Comparison of ENCODE assay signal across 21 cellular contexts in the genomic region with DNA sequence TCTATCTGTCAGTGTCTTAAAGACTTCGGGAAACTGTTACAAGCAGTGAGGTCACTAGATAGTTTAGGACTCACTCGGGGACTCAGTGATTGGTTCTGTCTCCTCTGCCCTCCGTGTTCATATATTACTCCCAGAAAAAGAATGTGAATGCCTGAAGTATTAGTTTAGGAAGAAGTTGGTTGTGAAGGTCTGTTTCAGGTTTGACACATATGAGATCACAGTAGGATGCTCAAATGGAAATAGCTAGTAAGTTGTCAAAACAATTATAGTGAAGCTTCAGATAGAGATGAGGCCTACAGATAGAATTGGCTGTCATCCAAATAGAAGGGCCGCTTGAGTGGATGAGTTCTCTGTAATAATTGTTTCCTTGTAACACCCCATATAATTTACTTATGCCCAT.
A peak's percentile ranks its signal among the peaks of the same experiment; 100 is the strongest.
DNase-seq lines count a peak whose midpoint lies in the region; ATAC-seq and TF ChIP-seq lines count a peak whose summit lies in the region.
"Had no signal": no experiment of that assay in that cellular context is flagged by ENCODE, and none has a peak within 500 bp of the region (broad histone marks: within the 10 kb centered on the region; RNA-seq: fewer than 3 reads in every experiment).

No MANE protein-coding gene starts in this region.

- H3K9me3 ChIP-seq in adipocyte (ENCODE audit: control insufficient read depth, low read length): no peaks in the 10 kb centered on the region
- H3K9me3 ChIP-seq in upper lobe of right lung: peaks cover 5% of the 10 kb centered on the region
- no peaks in the 10 kb centered on the region for H3K9me3 ChIP-seq in neuronal stem cell (replicated peaks in 1 of 2; ENCODE audit: control insufficient read depth in 2 of 2, insufficient read depth in 1 of 2, low read depth in 1 of 2, low read length in 2 of 2)

- H4K8ac ChIP-seq in neuronal stem cell (ENCODE audit: low read depth, low read length): no peak overlapping the region

- no peak overlapping the region for H3K18ac ChIP-seq in neuronal stem cell (ENCODE audit: low read length)

- TF ChIP-seq RAD21 in Ishikawa (IDR thresholded peaks at IDR 0.05; ENCODE audit: low read depth): no peak

- TF ChIP-seq EP300 in Ishikawa (IDR thresholded peaks at IDR 0.05; ENCODE audit: borderline replicate concordance): no peak

- H3K27me3 ChIP-seq in adipocyte (replicated peaks; ENCODE audit: control insufficient read depth, insufficient read depth, low read length) (no peaks in the 10 kb centered on the region), upper lobe of right lung (no peaks in the 10 kb centered on the region), neuronal stem cell (ENCODE audit: control insufficient read depth in 3 of 3, insufficient read depth in 3 of 3, low read depth in 1 of 3, low read length in 3 of 3) (no peaks in the 10 kb centered on the region)
- H3K27me3 ChIP-seq: breast epithelium, tibial artery had no signal

- H3K27ac ChIP-seq in upper lobe of right lung (no peak overlapping the region), neuronal stem cell (replicated peaks; ENCODE audit: low read length) (no peak overlapping the region)
- H3K27ac ChIP-seq: breast epithelium, PC-9, tibial artery had no signal

- H2BK12ac ChIP-seq in neuronal stem cell (ENCODE audit: low read length): no peak overlapping the region

- H3K23ac ChIP-seq in neuronal stem cell (ENCODE audit: low read depth, low read length, poor library complexity): no peak overlapping the region

- no peak overlapping the region for H4K91ac ChIP-seq in neuronal stem cell (ENCODE audit: low read depth, low read length, poor library complexity)

- H3K79me1 ChIP-seq in neuronal stem cell (ENCODE audit: low read depth, low read length): no peaks in the 10 kb centered on the region

- H2AFZ ChIP-seq in neuronal stem cell (ENCODE audit: low read length): no peak overlapping the region
- H2AFZ ChIP-seq: PC-9 had no signal

- H3K14ac ChIP-seq in neuronal stem cell (ENCODE audit: low read length): no peak overlapping the region

- H3K4ac ChIP-seq in neuronal stem cell (ENCODE audit: low read length): no peak overlapping the region

- ATAC-seq in upper lobe of right lung (no peak), HG03108 (IDR thresholded peaks at IDR 0.05; ENCODE audit: unreplicated experiment) (no peak)
- ATAC-seq: HCT116; stimulated activated effector memory CD8-positive, alpha-beta T cell treated with anti-CD3 and anti-CD28 coated beads, Interleukin-12 subunit alpha, Interleukin-12 subunit beta, amount 100 ng/mL, for 72 hours had no signal

- no peak for TF ChIP-seq CTCF in upper lobe of right lung (IDR thresholded peaks at IDR 0.05)

- intact Hi-C loops in upper lobe of right lung (cut with DNase I): no loop called here

- no peak overlapping the region for H2AK5ac ChIP-seq in neuronal stem cell (ENCODE audit: low read depth, low read length)

- H3K36me3 ChIP-seq in adipocyte (ENCODE audit: control insufficient read depth, insufficient read depth, low read length, severe bottlenecking) (no peaks in the 10 kb centered on the region), upper lobe of right lung (no peaks in the 10 kb centered on the region), neuronal stem cell (replicated peaks in 1 of 2; ENCODE audit: control insufficient read depth in 2 of 2, insufficient read depth in 2 of 2, low read length in 2 of 2) (no peaks in the 10 kb centered on the region)
- H3K36me3 ChIP-seq: breast epithelium, tibial artery had no signal

- no peak overlapping the region for H3K9ac ChIP-seq in adipocyte (ENCODE audit: low read length)
- no peak overlapping the region for H3K9ac ChIP-seq in neuronal stem cell (ENCODE audit: low read depth, low read length, poor library complexity)

- WGBS in neuronal stem cell (ENCODE audit: extremely low coverage in 2 of 2, insufficient read length in 2 of 2, insufficient replicate concordance in 1 of 2), 2 donors: no CpG with 5 or more reads among the region's 4 CpGs

- H3K4me3 ChIP-seq in adipocyte (ENCODE audit: low read length): peak overlapping the region; percentile 28
- no peak overlapping the region for H3K4me3 ChIP-seq in upper lobe of right lung
- no peak overlapping the region for H3K4me3 ChIP-seq in neuronal stem cell (ENCODE audit: low read length in 2 of 2)
- H3K4me3 ChIP-seq: breast epithelium, PC-9, tibial artery had no signal

- no peak overlapping the region for H2BK15ac ChIP-seq in neuronal stem cell (ENCODE audit: low read length)

- no peak overlapping the region for H3K4me2 ChIP-seq in neuronal stem cell (ENCODE audit: insufficient read depth, low read length, poor library complexity, severe bottlenecking)
- H3K4me2 ChIP-seq: PC-9 had no signal

- H2BK5ac ChIP-seq in neuronal stem cell (ENCODE audit: low read length): no peak overlapping the region

- DNase-seq in COLO668 (lab: John Stamatoyannopoulos, UW; ENCODE audit: unreplicated experiment) (peak; percentile 5), adipocyte (ENCODE audit: low read depth) (peak; percentile 58), hepatic stellate cell (ENCODE audit: low spot score) (peak; percentile 59), upper lobe of right lung (no peak), neuronal stem cell (ENCODE audit: low spot score) (no peak), epidermal melanocyte (ENCODE audit: insufficient read length, low spot score) (no peak)
- DNase-seq: activated CD4-positive, alpha-beta T cell treated with anti-CD3 and anti-CD28 coated beads, Interleukin-2, amount 10 ng/mL, durations not matched to agents 7 days and 5 days; activated T-cell treated with anti-CD3 and anti-CD28 coated beads, Interleukin-2, amount 50 U/mL, for 24 hours; DMS53; effector CD4-positive, alpha-beta T cell; hippocampal formation; NCI-H1694; NCI-H526; PC-9; stimulated activated CD4-positive, alpha-beta T cell treated with anti-CD3 and anti-CD28 coated beads, Interleukin-12 subunit alpha, Interleukin-12 subunit beta, amount 100 ng/mL, for 4 hours; tibial artery had no signal

- no peak overlapping the region for H2BK120ac ChIP-seq in neuronal stem cell (ENCODE audit: low read depth, low read length)

- H3K4me1 ChIP-seq in adipocyte (ENCODE audit: control insufficient read depth, insufficient read depth, low read length) (peaks cover 22% of the 10 kb centered on the region), upper lobe of right lung (no peaks in the 10 kb centered on the region), neuronal stem cell (ENCODE audit: control insufficient read depth in 2 of 2, insufficient read depth in 1 of 2, low read depth in 1 of 2, low read length in 2 of 2) (peaks cover 0 to 4% of the 10 kb centered on the region in 2 donors)
- H3K4me1 ChIP-seq: breast epithelium had no signal

TF ChIP-seq in Ishikawa, 13 proteins besides CTCF, POLR2A, EP300 and RAD21:
- TF ChIP-seq, protein P1, sequence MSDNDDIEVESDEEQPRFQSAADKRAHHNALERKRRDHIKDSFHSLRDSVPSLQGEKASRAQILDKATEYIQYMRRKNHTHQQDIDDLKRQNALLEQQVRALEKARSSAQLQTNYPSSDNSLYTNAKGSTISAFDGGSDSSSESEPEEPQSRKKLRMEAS (IDR thresholded peaks at IDR 0.05): no peak
- no peak for TF ChIP-seq REST (IDR thresholded peaks at IDR 0.05; ENCODE audit: low read depth)
- peak; percentile 10; the same call in 1 of the 2 replicates for TF ChIP-seq NFIC (IDR thresholded peaks at IDR 0.05)
- no peak for TF ChIP-seq CREB1 (IDR thresholded peaks at IDR 0.05; ENCODE audit: low read depth)
- TF ChIP-seq FOXM1 (IDR thresholded peaks at IDR 0.05; ENCODE audit: borderline replicate concordance, low read depth): no peak

Comparison
In these comparisons a context has a peak if more than half of its experiments do, and no peak if none do; other contexts are left out.
1. DNase-seq: peak in COLO668 (single experiment), adipocyte (single experiment) and hepatic stellate cell (single experiment); none in upper lobe of right lung (single experiment), neuronal stem cell (single experiment) and epidermal melanocyte (single experiment).